In the genomic region with DNA sequence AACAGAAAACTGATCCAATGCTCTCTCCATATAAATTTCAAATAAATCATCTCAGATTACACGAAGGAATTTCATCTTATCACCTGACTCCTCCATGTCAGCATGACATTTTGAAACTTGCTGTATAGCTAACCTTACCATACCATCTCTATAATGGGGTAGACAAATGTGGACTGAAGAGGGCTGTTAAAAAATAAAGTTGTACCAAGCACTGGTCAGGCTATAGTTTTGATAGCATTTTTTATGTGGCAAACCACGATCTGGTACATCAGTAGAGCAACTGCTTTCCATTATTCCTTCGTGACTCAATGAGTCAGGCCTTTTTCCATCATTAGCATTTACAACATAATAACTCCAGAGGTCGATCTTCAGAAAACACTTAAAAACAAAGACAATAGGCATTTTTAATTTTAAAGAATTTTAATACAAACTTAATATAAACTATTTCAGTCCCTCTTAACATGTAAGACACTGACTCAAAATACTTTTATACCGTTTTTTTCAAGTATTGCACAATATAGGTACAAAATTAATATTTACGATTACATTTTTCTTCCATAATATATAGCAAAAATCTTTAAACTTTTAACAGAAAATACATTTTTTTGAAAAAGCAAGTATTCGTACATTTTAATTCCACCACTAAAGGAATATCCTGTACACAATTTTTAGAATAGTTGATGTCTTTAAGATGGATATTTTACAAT, we compare ENCODE assay signal across 10 cellular contexts. TPM values are rescaled to one million over a fixed set of nuclear protein-coding genes. Genes with fewer than 3 reads are reported as not detected.
DNase-seq lines count a peak whose midpoint lies in the region; ATAC-seq and TF ChIP-seq lines count a peak whose summit lies in the region.
"Had no signal": no experiment of that assay in that cellular context is flagged by ENCODE, and none has a peak within 500 bp of the region (broad histone marks: within the 10 kb centered on the region; RNA-seq: fewer than 3 reads in every experiment).

No MANE protein-coding gene starts in this region.

- intact Hi-C loops in activated CD4-positive, alpha-beta T cell treated with anti-CD3 and anti-CD28 coated beads for 36 hours (cut with DNase I, micrococcal nuclease): no loop called here

- no peak for TF ChIP-seq POLR2A in suprapubic skin (IDR thresholded peaks at IDR 0.05)

- H3K27ac ChIP-seq in suprapubic skin: no peak overlapping the region

- no peak for ATAC-seq in activated CD4-positive, alpha-beta T cell treated with anti-CD3 and anti-CD28 coated beads for 36 hours
- ATAC-seq in HG03565 (IDR thresholded peaks at IDR 0.05; ENCODE audit: unreplicated experiment): no peak
- no peak for ATAC-seq in GM18858 (IDR thresholded peaks at IDR 0.05; ENCODE audit: unreplicated experiment)
- ATAC-seq: natural killer cell treated with Interleukin-12 subunit alpha and Interleukin-12 subunit beta and Interleukin-15 and Interleukin-18, amount 100 ng/mL, for 72 hours had no signal

- 46% methylated on average over 7 of the region's 7 CpGs for WGBS in suprapubic skin

- H3K27me3 ChIP-seq in suprapubic skin: no peaks in the 10 kb centered on the region

- H3K36me3 ChIP-seq in suprapubic skin: peaks cover 10% of the 10 kb centered on the region

- TF ChIP-seq CTCF in brain (conservative IDR thresholded peaks at IDR 0.05) (no peak), suprapubic skin (IDR thresholded peaks at IDR 0.05) (no peak)

- H3K4me3 Mint-ChIP-seq in activated CD4-positive, alpha-beta T cell treated with anti-CD3 and anti-CD28 coated beads for 36 hours: no peak overlapping the region
- H3K4me3 Mint-ChIP-seq in brain: peak overlapping the region; percentile 48 to 99 (median 93)

- peaks cover 21% of the 10 kb centered on the region for H3K36me3 Mint-ChIP-seq in activated CD4-positive, alpha-beta T cell treated with anti-CD3 and anti-CD28 coated beads for 36 hours (ENCODE audit: low read depth)
- peaks cover 33% of the 10 kb centered on the region for H3K36me3 Mint-ChIP-seq in brain

- H3K4me1 Mint-ChIP-seq in activated CD4-positive, alpha-beta T cell treated with anti-CD3 and anti-CD28 coated beads for 36 hours: peaks cover 26% of the 10 kb centered on the region
- peaks cover 39% of the 10 kb centered on the region for H3K4me1 Mint-ChIP-seq in brain

- H3K4me1 ChIP-seq in suprapubic skin: peaks cover 28% of the 10 kb centered on the region

- H3K27ac Mint-ChIP-seq in activated CD4-positive, alpha-beta T cell treated with anti-CD3 and anti-CD28 coated beads for 36 hours: peak overlapping the region; percentile 63
- H3K27ac Mint-ChIP-seq in brain: peak overlapping the region in 4 of 5 experiments; percentile 34 to 86 (median 59)

- no peaks in the 10 kb centered on the region for H3K9me3 Mint-ChIP-seq in activated CD4-positive, alpha-beta T cell treated with anti-CD3 and anti-CD28 coated beads for 36 hours (ENCODE audit: low read depth)
- peaks cover 0 to 3% (median 0%) of the 10 kb centered on the region in 5 experiments for H3K9me3 Mint-ChIP-seq in brain
- H3K9me3 Mint-ChIP-seq: natural killer cell treated with Interleukin-12 subunit alpha and Interleukin-12 subunit beta and Interleukin-15 and Interleukin-18, amount 100 ng/mL, for 72 hours had no signal

- DNase-seq in activated CD4-positive, alpha-beta T cell treated with anti-CD3 and anti-CD28 coated beads for 36 hours: no peak
- DNase-seq in activated CD4-positive, alpha-beta T cell treated with anti-CD3 and anti-CD28 coated beads for 1 hour: no peak
- DNase-seq in medulla oblongata (ENCODE audit: extremely low spot score): peak; percentile 51
- DNase-seq in suprapubic skin (ENCODE audit: low spot score in 2 of 2): no peak
- no peak for DNase-seq in HUDEP-2 (lab: John Stamatoyannopoulos, UW; ENCODE audit: unreplicated experiment in 76 of 76)

- CTCF ChIA-PET in activated CD4-positive, alpha-beta T cell treated with anti-CD3 and anti-CD28 coated beads for 36 hours (lab: Charles Lee): interaction anchor here (0.8 to 7.2 kb wide), 10 partner anchors 9 to 98 kb away, joined by 3 to 60 read pairs (median 4); no protein-coding TSS in a partner anchor

- H3K9me3 ChIP-seq in suprapubic skin: no peaks in the 10 kb centered on the region

- peak overlapping the region; percentile 97 for H3K4me3 ChIP-seq in suprapubic skin

- POLR2A ChIA-PET in activated CD4-positive, alpha-beta T cell treated with anti-CD3 and anti-CD28 coated beads for 36 hours (lab: Charles Lee): no interaction called here

- H3K27me3 Mint-ChIP-seq in activated CD4-positive, alpha-beta T cell treated with anti-CD3 and anti-CD28 coated beads for 36 hours: no peaks in the 10 kb centered on the region
- peaks cover 18% of the 10 kb centered on the region for H3K27me3 Mint-ChIP-seq in brain

- no peak for TF ChIP-seq EP300 in suprapubic skin (IDR thresholded peaks at IDR 0.05)

RNA-seq across cellular contexts. Expression of gene TOB1, which starts 4.2 kb away (rescaled TPM):
- total RNA-seq in activated CD4-positive, alpha-beta T cell treated with anti-CD3 and anti-CD28 coated beads for 36 hours: 10 to 100 TPM; 31.3 to 43.0 TPM
- polyA plus RNA-seq in brain (ENCODE audit: insufficient read depth, low read depth, low replicate concordance): 14.6 TPM
- total RNA-seq in suprapubic skin: 100 to 1,000 TPM; 151 to 255 (median 174) TPM

RNA-seq across cellular contexts. Expression of gene WFIKKN2, which starts 26.6 kb away (rescaled TPM):
- not detected for total RNA-seq in activated CD4-positive, alpha-beta T cell treated with anti-CD3 and anti-CD28 coated beads for 36 hours
- polyA plus RNA-seq in brain (ENCODE audit: insufficient read depth, low read depth, low replicate concordance): 0.70 TPM
- total RNA-seq in suprapubic skin: under 1 TPM; 0.36 to 0.93 (median 0.65) TPM
- total RNA-seq: A172; natural killer cell treated with Interleukin-12 subunit alpha and Interleukin-12 subunit beta and Interleukin-15 and Interleukin-18, amount 100 ng/mL, for 72 hours had no signal
